9 cellular contexts compared by ENCODE assay signal in the genomic region with DNA sequence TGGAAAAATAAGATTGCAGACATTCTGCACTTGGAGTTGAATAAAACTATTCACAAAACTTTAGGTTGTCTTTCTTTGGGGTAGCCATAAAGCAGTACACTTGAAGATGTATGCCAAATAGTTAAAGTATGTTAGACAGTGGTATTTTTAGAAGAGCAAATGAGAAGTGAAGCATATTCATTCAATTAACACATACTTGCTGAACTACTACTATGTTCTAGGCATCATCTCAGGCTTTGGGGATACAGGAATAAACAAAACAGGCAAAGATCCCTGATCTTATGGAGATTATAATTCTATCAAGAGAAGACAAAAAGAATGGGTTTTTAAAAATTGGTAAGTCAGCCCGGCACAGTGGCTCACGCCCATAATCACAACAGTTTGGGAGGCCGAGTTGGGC.
"Had no signal": no experiment of that assay in that cellular context is flagged by ENCODE, and none has a peak within 500 bp of the region (broad histone marks: within the 10 kb centered on the region; RNA-seq: fewer than 3 reads in every experiment).

No MANE protein-coding gene starts in this region.

- H3K4me1 Mint-ChIP-seq: GM23338, H9 had no signal

- H3K4me3 ChIP-seq: GM23338 had no signal

- FAIRE-seq: H1, H54, HTR-8/SVneo had no signal

- H3K9me3 Mint-ChIP-seq: GM23338, HFFc6, IgD-negative memory B cell had no signal

- ATAC-seq: GM23338 had no signal

- H3K4me3 Mint-ChIP-seq: GM23338, H9, HFFc6, IgD-negative memory B cell had no signal

- H3K27ac Mint-ChIP-seq: GM23338, H9, HFFc6, IgD-negative memory B cell had no signal

- H3K27me3 Mint-ChIP-seq: IgD-negative memory B cell had no signal

- DNase-seq: H9, HCEC 1CT, HFFc6, KG1 had no signal
